ENCODE assay signal across 14 cellular contexts in the genomic region with DNA sequence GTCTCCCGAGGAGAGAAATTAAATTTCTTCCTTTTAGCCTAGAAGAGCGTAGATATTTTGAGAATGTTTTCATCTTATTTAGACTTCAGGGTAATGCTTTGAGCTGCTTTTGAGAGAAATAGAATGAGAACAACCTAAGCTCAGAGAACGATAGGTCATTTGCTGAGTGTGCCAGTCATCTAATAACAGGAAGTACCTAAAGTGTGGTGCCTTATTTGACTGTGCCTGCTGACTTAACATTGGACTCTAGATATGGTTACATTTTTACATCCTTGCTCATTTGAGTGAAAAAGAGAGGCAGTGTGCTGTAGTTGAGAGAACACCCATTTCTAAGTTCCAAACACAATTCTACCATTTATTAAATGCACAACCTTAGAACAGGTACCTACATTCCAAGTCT.
DNase-seq lines count a peak whose midpoint lies in the region; ATAC-seq and TF ChIP-seq lines count a peak whose summit lies in the region.
"Had no signal": no experiment of that assay in that cellular context is flagged by ENCODE, and none has a peak within 500 bp of the region (broad histone marks: within the 10 kb centered on the region; RNA-seq: fewer than 3 reads in every experiment).

No MANE protein-coding gene starts in this region.

- H3K9me2 ChIP-seq in OCI-LY7 (ENCODE audit: insufficient read depth, low read length) (no peaks in the 10 kb centered on the region), SK-N-SH (no peaks in the 10 kb centered on the region)

- TF ChIP-seq RAD21 in SK-N-SH (IDR thresholded peaks at IDR 0.05; ENCODE audit: low read length): no peak

- no peak for TF ChIP-seq EP300 in SK-N-SH (IDR thresholded peaks at IDR 0.05; ENCODE audit: borderline replicate concordance in 1 of 2, low read depth in 1 of 2, low read length in 1 of 2)

- no peak for DNase-seq in Ammon's horn (ENCODE audit: low spot score)
- no peak for DNase-seq in OCI-LY7 (ENCODE audit: low spot score)
- DNase-seq in SK-N-SH: no peak
- no peak for DNase-seq in DMS79 treated with DMSO at 0.1 percent for 48 hours (lab: John Stamatoyannopoulos, UW)
- DNase-seq: activated CD4-positive, alpha-beta T cell treated with anti-CD3 and anti-CD28 coated beads, Interleukin-2, amount 10 ng/mL, durations not matched to agents 24 days and 14 days; activated naive CD4-positive, alpha-beta T cell treated with anti-CD3 and anti-CD28 coated beads, Interleukin-2, amount 50 U/mL, for 16 hours; foreskin fibroblast; stimulated activated CD4-positive, alpha-beta T cell treated with anti-CD3 and anti-CD28 coated beads, Interleukin-15, amount 100 ng/mL, for 24 hours had no signal

- H3K79me2 ChIP-seq in OCI-LY7 (ENCODE audit: insufficient read depth, low read depth, low read length) (no peaks in the 10 kb centered on the region), SK-N-SH (ENCODE audit: insufficient read depth) (no peaks in the 10 kb centered on the region)

- no peak for TF ChIP-seq CTCF in OCI-LY7 (conservative IDR thresholded peaks at IDR 0.05; ENCODE audit: low read length)
- no peak for TF ChIP-seq CTCF in SK-N-SH (IDR thresholded peaks at IDR 0.05)

- H4K20me1 ChIP-seq in OCI-LY7 (ENCODE audit: insufficient read depth, low read length) (no peaks in the 10 kb centered on the region), SK-N-SH (ENCODE audit: insufficient read depth) (no peaks in the 10 kb centered on the region)
- H4K20me1 ChIP-seq: BLaER1 had no signal

- H3K9ac ChIP-seq in SK-N-SH: no peak overlapping the region
- H3K9ac ChIP-seq: BLaER1 had no signal

- ATAC-seq in GM18502 (IDR thresholded peaks at IDR 0.05; ENCODE audit: poor library complexity, unreplicated experiment) (peak; percentile 93), GM19397 (IDR thresholded peaks at IDR 0.05; ENCODE audit: unreplicated experiment) (peak; percentile 90), HG02840 (IDR thresholded peaks at IDR 0.05; ENCODE audit: low FRiP score, unreplicated experiment) (peak; percentile 85), HG03520 (IDR thresholded peaks at IDR 0.05; ENCODE audit: unreplicated experiment) (peak; percentile 76)

- H3K4me2 ChIP-seq in OCI-LY7 (ENCODE audit: low read length): no peak overlapping the region
- no peak overlapping the region for H3K4me2 ChIP-seq in SK-N-SH
- H3K4me2 ChIP-seq: BLaER1 had no signal

- POLR2A ChIA-PET in OCI-LY7 (lab: Charles Lee) (no interaction called here), SK-N-SH (lab: Yijun Ruan, JAX) (no interaction called here)

- BruUV-seq in OCI-LY7 (replicated peaks; lab: Mats Ljungman, UMichigan): no TSS peak

- no peaks in the 10 kb centered on the region for H3F3A ChIP-seq in SK-N-SH (replicated peaks; ENCODE audit: insufficient read depth)

- H3K36me3 ChIP-seq in OCI-LY7 (ENCODE audit: insufficient read depth, low read length): no peaks in the 10 kb centered on the region
- no peaks in the 10 kb centered on the region for H3K36me3 ChIP-seq in SK-N-SH (replicated peaks in 1 of 2; ENCODE audit: control insufficient read depth in 1 of 2, insufficient read depth in 2 of 2, low read length in 1 of 2)
- H3K36me3 ChIP-seq: BLaER1, neutrophil had no signal

- 58% methylated on average over 3 of the region's 3 CpGs for WGBS in SK-N-SH (ENCODE audit: low lambda C conversion rate)

- H3K4me3 ChIP-seq in OCI-LY7 (ENCODE audit: low read depth, low read length, poor library complexity, severe bottlenecking) (no peak overlapping the region), SK-N-SH (ENCODE audit: low read depth in 2 of 2, low read length in 1 of 2) (no peak overlapping the region)
- H3K4me3 ChIP-seq: BLaER1 had no signal

- H3K4me1 ChIP-seq in OCI-LY7 (ENCODE audit: insufficient read depth, low read length, poor library complexity, severe bottlenecking) (no peaks in the 10 kb centered on the region), SK-N-SH (ENCODE audit: control insufficient read depth in 1 of 2, insufficient read depth in 2 of 2, low read depth in 1 of 2, low read length in 1 of 2) (peaks cover 0 to 6% of the 10 kb centered on the region in 2 experiments; a peak in 1 of 4 replicates)
- H3K4me1 ChIP-seq: BLaER1 had no signal

- H3K27ac ChIP-seq in OCI-LY7 (ENCODE audit: low read depth, low read length, poor library complexity, severe bottlenecking) (no peak overlapping the region), SK-N-SH (ENCODE audit: low read depth in 2 of 2, low read length in 1 of 2) (no peak overlapping the region)
- H3K27ac ChIP-seq: BLaER1, neutrophil had no signal

- CTCF ChIA-PET in OCI-LY7 (lab: Charles Lee; ENCODE audit: unreplicated experiment) (no interaction called here), SK-N-SH (lab: Yijun Ruan, JAX) (no interaction called here)

- no peak overlapping the region for H2AFZ ChIP-seq in OCI-LY7 (ENCODE audit: low read length)
- no peak overlapping the region for H2AFZ ChIP-seq in SK-N-SH (ENCODE audit: low read depth)

- H3K27me3 ChIP-seq in SK-N-SH (ENCODE audit: insufficient read depth): no peaks in the 10 kb centered on the region
- H3K27me3 ChIP-seq: BLaER1, neutrophil had no signal

- intact Hi-C loops in OCI-LY7 (cut with micrococcal nuclease; ENCODE audit: unreplicated experiment): no loop called here

- no peaks in the 10 kb centered on the region for H3K9me3 ChIP-seq in OCI-LY7 (ENCODE audit: low read length)
- H3K9me3 ChIP-seq in SK-N-SH: no peaks in the 10 kb centered on the region
- H3K9me3 ChIP-seq: BLaER1, neutrophil had no signal

TF ChIP-seq in SK-N-SH, 30 proteins besides CTCF, POLR2A, EP300 and RAD21 (continues in another document):
- TF ChIP-seq FOXM1 (IDR thresholded peaks at IDR 0.05; ENCODE audit: low read depth) (no peak), GABPA (IDR thresholded peaks at IDR 0.05; ENCODE audit: low read depth) (no peak), GATA2 (CRISPR knock-in tag; IDR thresholded peaks at IDR 0.05) (no peak), RCOR1 (IDR thresholded peaks at IDR 0.05; ENCODE audit: low read length) (no peak), POLR2AphosphoS5 (IDR thresholded peaks at IDR 0.05; ENCODE audit: low read depth, low read length) (no peak), SMC3 (IDR thresholded peaks at IDR 0.05; ENCODE audit: low read depth, low read length) (no peak), TCF12 (IDR thresholded peaks at IDR 0.05) (no peak), ZBTB33 (IDR thresholded peaks at IDR 0.05; ENCODE audit: borderline replicate concordance, low read depth) (no peak), REST (IDR thresholded peaks at IDR 0.05; ENCODE audit: low read depth, low read length) (no peak), USF2 (IDR thresholded peaks at IDR 0.05; ENCODE audit: borderline replicate concordance, low read depth, low read length) (no peak), MXI1 (IDR thresholded peaks at IDR 0.05; ENCODE audit: low read depth, low read length) (no peak), TAF1 (IDR thresholded peaks at IDR 0.05; ENCODE audit: borderline replicate concordance, low read depth, low read length) (no peak), YY1 (IDR thresholded peaks at IDR 0.05; ENCODE audit: low read depth) (no peak)
- TF ChIP-seq, protein P1, sequence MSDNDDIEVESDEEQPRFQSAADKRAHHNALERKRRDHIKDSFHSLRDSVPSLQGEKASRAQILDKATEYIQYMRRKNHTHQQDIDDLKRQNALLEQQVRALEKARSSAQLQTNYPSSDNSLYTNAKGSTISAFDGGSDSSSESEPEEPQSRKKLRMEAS (IDR thresholded peaks at IDR 0.05; ENCODE audit: low read depth): no peak
